Comparison of ENCODE assay signal across 12 cellular contexts in the genomic region with DNA sequence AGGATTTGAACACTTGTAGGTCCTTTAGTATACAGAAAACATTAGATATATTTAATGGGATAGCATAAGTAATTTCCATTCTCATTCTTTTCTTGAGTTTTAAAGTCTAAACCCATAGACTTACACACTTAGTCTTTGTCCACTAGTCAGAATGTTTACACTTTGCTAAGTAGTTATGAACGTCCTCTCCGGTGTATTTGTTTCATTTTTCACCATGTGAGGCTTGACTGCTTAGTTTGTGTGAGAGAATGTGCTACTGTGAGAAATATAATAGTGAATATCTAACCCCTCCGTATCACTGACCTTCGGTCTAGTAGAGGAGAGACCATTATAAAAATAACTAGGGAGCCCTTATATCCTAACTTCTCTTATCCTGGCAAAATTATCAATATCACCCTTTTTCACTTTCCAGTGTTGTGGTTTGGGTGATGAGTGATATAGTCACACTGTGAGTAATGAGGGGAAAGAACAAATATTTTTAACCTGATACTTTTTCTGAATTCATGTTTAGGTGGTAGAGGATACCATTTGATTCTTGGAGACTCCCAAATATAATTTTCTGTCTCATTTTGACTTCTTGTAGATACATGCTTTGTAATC.
DNase-seq lines count a peak whose midpoint lies in the region; ATAC-seq lines count a peak whose summit lies in the region.
"Had no signal": no experiment of that assay in that cellular context is flagged by ENCODE, and none has a peak within 500 bp of the region (broad histone marks: within the 10 kb centered on the region; RNA-seq: fewer than 3 reads in every experiment).

No MANE protein-coding gene starts in this region.

- peaks cover 0 to 2% (median 0%) of the 10 kb centered on the region in 6 donors for H3K9me3 Mint-ChIP-seq in immature natural killer cell

- peaks cover 20 to 33% of the 10 kb centered on the region in 2 donors for H3K4me1 Mint-ChIP-seq in immature natural killer cell

- peak overlapping the region in 1 of 6 donors; percentile 12 for H3K27ac Mint-ChIP-seq in immature natural killer cell

- H3K36me3 Mint-ChIP-seq in immature natural killer cell: no peaks in the 10 kb centered on the region

- H3K27me3 Mint-ChIP-seq in immature natural killer cell (ENCODE audit: low read depth in 3 of 3): peaks cover 1 to 5% (median 1%) of the 10 kb centered on the region in 3 donors

- no peak overlapping the region for H3K27ac ChIP-seq in caudate nucleus (ENCODE audit: low read depth, low read length)
- H3K27ac ChIP-seq: thoracic aorta had no signal

- peak overlapping the region; percentile 12 to 66 (median 41) for H3K4me3 Mint-ChIP-seq in immature natural killer cell

- DNase-seq in immature natural killer cell (no peak), caudate nucleus (lab: John Stamatoyannopoulos, UW) (no peak), T1000 (lab: John Stamatoyannopoulos, UW) (no peak), NCI-H2196 (lab: John Stamatoyannopoulos, UW; ENCODE audit: unreplicated experiment) (no peak)
- no peak for DNase-seq in activated CD8-positive, alpha-beta memory T cell treated with anti-CD3 and anti-CD28 coated beads, Interleukin-2, amount 50 U/mL, for 4 hours
- DNase-seq: activated CD8-positive, alpha-beta memory T cell treated with anti-CD3 and anti-CD28 coated beads for 24 hours; cortex of kidney; NCI-H526 had no signal

- ATAC-seq in GM18499 (IDR thresholded peaks at IDR 0.05; ENCODE audit: insufficient read depth, unreplicated experiment) (peak; percentile 47), GM21576 (IDR thresholded peaks at IDR 0.05; ENCODE audit: unreplicated experiment) (peak; percentile 65), HG03520 (IDR thresholded peaks at IDR 0.05; ENCODE audit: unreplicated experiment) (peak; percentile 48)
